Comparison of ENCODE assay signal across 22 cellular contexts in genomic region chr6:13660273-13660672, GRCh38.
"Had no signal": no experiment of that assay in that cellular context is flagged by ENCODE, and none has a peak within 500 bp of the region (broad histone marks: within the 10 kb centered on the region; RNA-seq: fewer than 3 reads in every experiment).

No MANE protein-coding gene starts in this region.

- H3K4me1 ChIP-seq: colonic mucosa had no signal

- H3K27ac Mint-ChIP-seq: stimulated activated naive B cell treated with anti-CD40 and anti-IgM and Interleukin-4, amounts not matched to agents 10 μg/mL and 1 μg/mL and 100 μg/mL, for 72 hours had no signal

- H3K4me3 ChIP-seq: colonic mucosa, heart left ventricle, lung, sigmoid colon, skin epidermis, stomach, thoracic aorta, transverse colon, uterus had no signal

- H3K4me3 Mint-ChIP-seq: neural crest cell; stimulated activated naive B cell treated with anti-CD40 and anti-IgM and Interleukin-4, amounts not matched to agents 10 μg/mL and 1 μg/mL and 100 μg/mL, for 72 hours had no signal

- H3K9me3 Mint-ChIP-seq: naive B cell; neural crest cell; stimulated activated naive B cell treated with anti-CD40 and anti-IgM and Interleukin-4, amounts not matched to agents 10 μg/mL and 1 μg/mL and 100 μg/mL, for 72 hours had no signal

- ATAC-seq: esophagus mucosa; left colon; stimulated activated naive B cell treated with anti-CD40 and anti-IgM and Interleukin-4, amounts not matched to agents 10 μg/mL and 1 μg/mL and 100 μg/mL, for 72 hours had no signal

- H3K27me3 Mint-ChIP-seq: naive B cell; stimulated activated naive B cell treated with anti-CD40 and anti-IgM and Interleukin-4, amounts not matched to agents 10 μg/mL and 1 μg/mL and 100 μg/mL, for 72 hours had no signal

- H3K27ac ChIP-seq: colonic mucosa, heart left ventricle, sigmoid colon, skin epidermis, stomach, transverse colon, uterus had no signal

- H3K36me3 ChIP-seq: colonic mucosa, sigmoid colon, stomach, thoracic aorta, uterus had no signal

- H3K27me3 ChIP-seq: colonic mucosa, heart left ventricle, sigmoid colon, stomach, transverse colon, uterus had no signal

- DNase-seq: colonic mucosa; dermis blood vessel endothelial cell; heart left ventricle; hippocampal formation; left colon; left ventricle myocardium superior; mesendoderm; naive B cell; posterior cingulate gyrus; sigmoid colon; stimulated activated CD4-positive, alpha-beta T cell treated with anti-CD3 and anti-CD28 coated beads, Interleukin-2, amount 100 ng/mL, for 24 hours; stimulated activated CD4-positive, alpha-beta T cell treated with anti-CD3 and anti-CD28 coated beads, Interleukin-4, amount 100 ng/mL, for 4 hours; stimulated activated naive B cell treated with anti-CD40 and anti-IgM and Interleukin-4, amounts not matched to agents 10 μg/mL and 1 μg/mL and 100 μg/mL, for 72 hours; stomach; substantia nigra; transverse colon; uterus had no signal

- H3K9me3 ChIP-seq: colonic mucosa, heart left ventricle, sigmoid colon, stomach, thoracic aorta, transverse colon, uterus had no signal
